8 cellular contexts compared by ENCODE assay signal in genomic region chr3:125119752-125120369, GRCh38.
DNase-seq lines count a peak whose midpoint lies in the region; ATAC-seq and TF ChIP-seq lines count a peak whose summit lies in the region.

No MANE protein-coding gene starts in this region.

- peaks cover 18% of the 10 kb centered on the region for H3K27me3 Mint-ChIP-seq in activated T-cell treated with anti-CD3 and anti-CD28 coated beads, Interleukin-2, amount 50 U/mL, for 72 hours (ENCODE audit: low read depth)

- H3K9me3 Mint-ChIP-seq in activated T-cell treated with anti-CD3 and anti-CD28 coated beads, Interleukin-2, amount 50 U/mL, for 72 hours = no peaks in the 10 kb centered on the region

- peak; percentile 73 to 80 for ATAC-seq in activated T-cell treated with anti-CD3 and anti-CD28 coated beads, Interleukin-2, amount 50 U/mL, for 72 hours (replicated peaks in 1 of 2)
- ATAC-seq in HG03066 (IDR thresholded peaks at IDR 0.05; ENCODE audit: low read depth, unreplicated experiment) (peak; percentile 59), sciatic nerve (no peak)

- intact Hi-C loops in sciatic nerve (cut with DNase I) = no loop called here

- H3K4me3 Mint-ChIP-seq in activated T-cell treated with anti-CD3 and anti-CD28 coated beads, Interleukin-2, amount 50 U/mL, for 72 hours = peak overlapping the region; percentile 37 to 66

- H3K36me3 Mint-ChIP-seq in activated T-cell treated with anti-CD3 and anti-CD28 coated beads, Interleukin-2, amount 50 U/mL, for 72 hours (ENCODE audit: insufficient read depth in 2 of 2) = peaks cover 0 to 2% of the 10 kb centered on the region in 2 donors

- H3K27ac Mint-ChIP-seq in activated T-cell treated with anti-CD3 and anti-CD28 coated beads, Interleukin-2, amount 50 U/mL, for 72 hours = no peak overlapping the region

- no peak for TF ChIP-seq CTCF in coronary artery (IDR thresholded peaks at IDR 0.05)

- H3K4me1 Mint-ChIP-seq in activated T-cell treated with anti-CD3 and anti-CD28 coated beads, Interleukin-2, amount 50 U/mL, for 72 hours (ENCODE audit: low read depth) = peaks cover 54% of the 10 kb centered on the region

- peak in 1 of 2 donors; percentile 34 for DNase-seq in activated T-cell treated with anti-CD3 and anti-CD28 coated beads, Interleukin-2, amount 50 U/mL, for 72 hours
- DNase-seq in activated T-cell treated with anti-CD3 and anti-CD28 coated beads, Interleukin-2, amount 50 U/mL, for 48 hours = no peak
- DNase-seq in coronary artery (ENCODE audit: low spot score) (no peak), sciatic nerve (ENCODE audit: low spot score) (no peak), NCI-H2029 treated with DMSO at 0.1 percent for 48 hours (lab: John Stamatoyannopoulos, UW) (no peak)
- DNase-seq in stimulated activated CD4-positive, alpha-beta T cell treated with anti-CD3 and anti-CD28 coated beads, Interleukin-4, amount 100 ng/mL, for 1 hour = no peak

- H3K27ac ChIP-seq in coronary artery = no peak overlapping the region
- peak overlapping the region; percentile 69 for H3K27ac ChIP-seq in temporal lobe (ENCODE audit: low read depth, low read length)

- H3K4me3 ChIP-seq in coronary artery = peak overlapping the region; percentile 60
